9 cellular contexts compared by ENCODE assay signal in genomic region chr14:75293920-75294648, GRCh38. TPM values are rescaled to one million over a fixed set of nuclear protein-coding genes. Genes with fewer than 3 reads are reported as not detected.
A peak's percentile ranks its signal among the peaks of the same experiment; 100 is the strongest.
DNase-seq lines count a peak whose midpoint lies in the region; ATAC-seq, FAIRE-seq and TF ChIP-seq lines count a peak whose summit lies in the region.
"Had no signal": no experiment of that assay in that cellular context is flagged by ENCODE, and none has a peak within 500 bp of the region (broad histone marks: within the 10 kb centered on the region; RNA-seq: fewer than 3 reads in every experiment).

No MANE protein-coding gene starts in this region.

- in situ Hi-C loops in HepG2 (cut with HindIII; ENCODE audit: extremely low pct_ligation_motif_present, low pct_unique_long_range_greater_than_20kb), result no loop called here

- peak; percentile 71 to 91 for TF ChIP-seq POLR2A in HepG2 (IDR thresholded peaks at IDR 0.05; ENCODE audit: insufficient read depth in 1 of 2, low read depth in 2 of 2, low read length in 2 of 2)

- no TSS peak for BruUV-seq in HepG2 (replicated peaks; lab: Mats Ljungman, UMichigan)

- H3K9me3 ChIP-seq in HepG2 (ENCODE audit: low read length), result no peaks in the 10 kb centered on the region

- H4K20me1 ChIP-seq in HepG2 (ENCODE audit: insufficient read depth, low read length), result no peaks in the 10 kb centered on the region

- H2AFZ ChIP-seq in HepG2 (ENCODE audit: low read length), result no peak overlapping the region

- H3K4me3 ChIP-seq in HepG2 (replicated peaks in 1 of 3; ENCODE audit: insufficient read depth in 1 of 3, low read depth in 2 of 3, low read length in 3 of 3), result peak overlapping the region; percentile 72 to 83 (median 73)

- peak overlapping the region; percentile 97 for H3K9ac ChIP-seq in HepG2 (ENCODE audit: insufficient read depth, low read depth, low read length)

- peak in 1 of 2 experiments; percentile 79; a peak in 3 of 4 replicates for TF ChIP-seq EP300 in HepG2 (IDR thresholded peaks at IDR 0.05; ENCODE audit: low read depth in 2 of 2, low read length in 2 of 2)
- 0 out of 2 replicates have a peak, but pooled peaks have one; percentile 12 for TF ChIP-seq EP300 in HepG2 (CRISPR knock-in tag; IDR thresholded peaks at IDR 0.05; ENCODE audit: borderline replicate concordance)

- no peaks in the 10 kb centered on the region for H3K79me2 ChIP-seq in HepG2 (ENCODE audit: insufficient read depth, low read length)

- FAIRE-seq in HepG2 (lab: Jason Lieb, UNC), result no peak
- FAIRE-seq: TTC549 had no signal

- POLR2A ChIA-PET in HepG2 (lab: Yijun Ruan, JAX), result interaction anchor here (0.6 to 4.0 kb wide), 7 partner anchors 10 to 225 kb away, joined by 3 to 17 read pairs (median 7); partner anchors contain the start of genes FOS, NEK9 and ZC2HC1C

- peak; percentile 32 to 96 (median 89) for DNase-seq in C1 segment of cervical spinal cord (lab: John Stamatoyannopoulos, UW)
- peak; percentile 86 for DNase-seq in NCI-H748 treated with DMSO at 0.1 percent for 48 hours (lab: John Stamatoyannopoulos, UW)
- DNase-seq in activated CD4-positive, alpha-beta T cell treated with anti-CD3 and anti-CD28 coated beads, Interleukin-2, amount 50 U/mL, for 24 hours (ENCODE audit: low read depth in 1 of 2, low spot score in 1 of 2), result peak; percentile 88 to 89
- DNase-seq in dedifferentiated amniotic fluid mesenchymal stem cell (ENCODE audit: extremely low spot score), result peak; percentile 96
- DNase-seq in HepG2 (ENCODE audit: low spot score), result peak; percentile 91
- peak; percentile 94 for DNase-seq in stimulated activated CD4-positive, alpha-beta T cell treated with anti-CD3 and anti-CD28 coated beads, Interleukin-2, amount 100 ng/mL, for 48 hours

- no peak for TF ChIP-seq CTCF in HepG2 (CRISPR knock-in tag; IDR thresholded peaks at IDR 0.05)

- ATAC-seq in GM19438 (IDR thresholded peaks at IDR 0.05; ENCODE audit: low read depth, unreplicated experiment) (peak; percentile 91), HG03558 (IDR thresholded peaks at IDR 0.05; ENCODE audit: extremely low read depth, unreplicated experiment) (peak; percentile 93), HepG2 (peak; percentile 92)

- H3K4me2 ChIP-seq in HepG2 (ENCODE audit: low read depth, low read length), result peak overlapping the region; percentile 99

- TF ChIP-seq RAD21 in HepG2 (CRISPR knock-in tag; IDR thresholded peaks at IDR 0.05), result no peak

- 4% methylated on average over 11 of the region's 59 CpGs for WGBS in HepG2 (ENCODE audit: low lambda C conversion rate)

- intact Hi-C loops in HepG2 (cut with micrococcal nuclease; ENCODE audit: unreplicated experiment), result no loop called here

- H3K36me3 ChIP-seq in HepG2 (replicated peaks in 1 of 2; ENCODE audit: control insufficient read depth in 1 of 2, insufficient read depth in 2 of 2, low read length in 2 of 2), result no peaks in the 10 kb centered on the region

- peaks cover 1 to 6% of the 10 kb centered on the region in 2 experiments; a peak in 2 of 5 replicates for H3K27me3 ChIP-seq in HepG2 (ENCODE audit: control insufficient read depth in 1 of 2, insufficient read depth in 2 of 2, low read length in 2 of 2)

- peak overlapping the region; percentile 96 for H3K27ac ChIP-seq in HepG2 (ENCODE audit: extremely low read length, insufficient read depth, low read length)

- peaks cover 67% of the 10 kb centered on the region for H3K4me1 ChIP-seq in HepG2 (ENCODE audit: insufficient read depth, low read length)

- CTCF ChIA-PET in HepG2 (lab: Yijun Ruan, JAX; ENCODE audit: low intra/inter-chr PET ratio, low total read pairs), result interaction anchor here (1.4 to 3.4 kb wide), 3 partner anchors 9 to 162 kb away, joined by 3 to 24 read pairs (median 3); no protein-coding TSS in a partner anchor

TF ChIP-seq in HepG2, 621 proteins besides CTCF, POLR2A, EP300 and RAD21 (continues in another document):
- peak; percentile 53; the same call in 1 of the 2 replicates for TF ChIP-seq MYC (CRISPR knock-in tag; IDR thresholded peaks at IDR 0.05; ENCODE audit: borderline replicate concordance)
- peak; percentile 92; the same call in 1 of the 2 replicates for TF ChIP-seq CSRNP1 (CRISPR knock-in tag; IDR thresholded peaks at IDR 0.05)
- peak; percentile 96 for TF ChIP-seq SAP130 (CRISPR knock-in tag; IDR thresholded peaks at IDR 0.05; ENCODE audit: low read depth)
- TF ChIP-seq ZNF264 (CRISPR knock-in tag; IDR thresholded peaks at IDR 0.05), result 0 out of 2 replicates have a peak, but pooled peaks have one; percentile 24
- TF ChIP-seq DMTF1 (CRISPR knock-in tag; IDR thresholded peaks at IDR 0.05), result no peak
- TF ChIP-seq ZNF788 (CRISPR knock-in tag; IDR thresholded peaks at IDR 0.05; ENCODE audit: borderline replicate concordance), result no peak; the same call in 1 of the 2 replicates
- TF ChIP-seq NKX3-1 (CRISPR knock-in tag; IDR thresholded peaks at IDR 0.05), result no peak
- no peak; the same call in 1 of the 2 replicates for TF ChIP-seq GATAD1 (CRISPR knock-in tag; IDR thresholded peaks at IDR 0.05)
- TF ChIP-seq RARA (CRISPR knock-in tag; IDR thresholded peaks at IDR 0.05), result peak; percentile 65
- TF ChIP-seq MXD4 (CRISPR knock-in tag; IDR thresholded peaks at IDR 0.05), result no peak
- no peak for TF ChIP-seq HES4 (CRISPR knock-in tag; IDR thresholded peaks at IDR 0.05; ENCODE audit: borderline replicate concordance)
- TF ChIP-seq MAFK (conservative IDR thresholded peaks at IDR 0.05 in 1 of 2, IDR thresholded peaks at IDR 0.05 in 1 of 2; ENCODE audit: low read length in 2 of 2), result no peak
- TF ChIP-seq HMGA1 (CRISPR knock-in tag; conservative IDR thresholded peaks at IDR 0.05), result no peak

RNA-seq across cellular contexts. Expression of gene FOS, which starts 15.5 kb away (rescaled TPM):
- total RNA-seq in HepG2 (2016; rRNA removed; fragmentation: Illumina TruSeq; extraction: Trizol), result 4.3 and 24.2 TPM in 2 replicates
- total RNA-seq in HepG2 (2016; cell fraction: cytosol; rRNA removed; fragmentation: Illumina TruSeq; extraction: Trizol; ENCODE audit: low read depth), result 2.5 and 3.0 TPM in 2 replicates
- 3.4 and 28.3 TPM in 2 replicates for total RNA-seq in HepG2 (2016; cell fraction: insoluble cytoplasmic fraction; rRNA removed; fragmentation: Illumina TruSeq; extraction: Trizol)
- total RNA-seq in HepG2 (2016; cell fraction: membrane; rRNA removed; fragmentation: Illumina TruSeq; extraction: Trizol), result 2.8 and 4.2 TPM in 2 replicates
- 64.4 and 68.6 TPM in 2 replicates for total RNA-seq in HepG2 (2016; cell fraction: nucleus; rRNA removed; fragmentation: Illumina TruSeq; extraction: Trizol)
- polyA plus RNA-seq in HepG2 (2011; rRNA removed), result 15.9 and 26.2 TPM in 2 replicates
- 8.8 and 9.0 TPM in 2 replicates for polyA plus RNA-seq in HepG2 (2011; cell fraction: cytosol; rRNA removed)
- 83.8 and 92.0 TPM in 2 replicates for polyA plus RNA-seq in HepG2 (2011; cell fraction: nucleus; rRNA removed)
- 4.3 and 4.8 TPM in 2 replicates for polyA plus RNA-seq in HepG2 (2012)
- 1.2 and 1.8 TPM in 2 replicates for polyA plus RNA-seq in HepG2 (2016; cell fraction: cytosol; fragmentation: Illumina TruSeq; extraction: Trizol; ENCODE audit: low read depth)
- 5.5 and 10.0 TPM in 2 replicates for polyA plus RNA-seq in HepG2 (2016; cell fraction: insoluble cytoplasmic fraction; fragmentation: Illumina TruSeq; extraction: Trizol; ENCODE audit: low read depth)
- polyA plus RNA-seq in HepG2 (2016; cell fraction: membrane; fragmentation: Illumina TruSeq; extraction: Trizol; ENCODE audit: low read depth), result 2.1 and 3.4 TPM in 2 replicates
- polyA plus RNA-seq in HepG2 (2016; cell fraction: nucleus; fragmentation: Illumina TruSeq; extraction: Trizol; ENCODE audit: insufficient read depth, low read depth), result 101 and 123 TPM in 2 replicates
- polyA minus RNA-seq in HepG2 (2011; rRNA and poly(A)+ RNA removed; ENCODE audit: low replicate concordance), result 58.4 and 70.4 TPM in 2 replicates
- 11.7 and 16.7 TPM in 2 replicates for polyA minus RNA-seq in HepG2 (2011; cell fraction: cytosol; rRNA and poly(A)+ RNA removed)
- 128 and 149 TPM in 2 replicates for polyA minus RNA-seq in HepG2 (2011; cell fraction: nucleus; rRNA and poly(A)+ RNA removed)

Comparison
In these comparisons a context has a peak if more than half of its experiments do, and no peak if none do; other contexts are left out.
1. Peak in every context shown above with its lines: DNase-seq, ATAC-seq, H3K4me3 ChIP-seq and H3K27ac ChIP-seq.